14 cellular contexts compared by ENCODE assay signal in the genomic region with DNA sequence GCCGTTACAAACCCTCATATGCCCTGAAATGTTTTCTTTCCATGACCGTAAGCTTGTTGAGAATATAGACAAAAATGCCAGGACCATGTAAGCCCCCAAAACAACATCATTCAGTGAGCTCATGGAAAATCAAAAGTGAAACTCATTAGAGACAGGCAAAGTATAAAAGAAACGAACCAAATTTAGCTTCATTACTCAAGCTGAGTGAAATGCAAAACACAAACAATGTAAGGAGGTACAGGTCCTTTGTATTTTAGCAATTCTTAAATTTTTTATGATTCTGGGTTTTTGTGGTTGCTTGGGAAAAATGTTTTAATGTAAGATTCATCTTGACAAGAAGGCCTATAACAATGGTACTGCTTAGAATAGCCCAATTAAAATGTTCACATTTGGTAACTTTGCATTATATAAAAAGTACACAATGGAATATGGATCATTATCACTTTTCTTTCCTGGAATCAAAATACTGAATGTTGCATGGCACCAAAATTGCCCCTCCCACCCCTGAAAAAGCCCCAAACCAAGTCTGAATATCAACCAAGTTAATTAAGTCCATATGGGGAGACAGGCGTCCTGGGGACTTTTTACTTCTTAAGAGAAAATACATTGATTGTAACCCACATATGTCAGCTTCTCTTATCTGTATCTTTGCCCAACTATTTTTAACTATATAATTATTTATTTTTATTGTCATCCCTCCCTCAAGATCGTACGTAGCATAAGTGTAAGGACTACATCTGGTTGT.
DNase-seq lines count a peak whose midpoint lies in the region; ATAC-seq and TF ChIP-seq lines count a peak whose summit lies in the region.
"Had no signal": no experiment of that assay in that cellular context is flagged by ENCODE, and none has a peak within 500 bp of the region (broad histone marks: within the 10 kb centered on the region; RNA-seq: fewer than 3 reads in every experiment).

No MANE protein-coding gene starts in this region.

- no peak for ATAC-seq in activated T-helper 17 cell treated with anti-CD3 and anti-CD28 coated beads, Interleukin-2, amount 50 U/mL, for 72 hours (replicated peaks)

- H3K4me1 Mint-ChIP-seq in activated T-helper 17 cell treated with anti-CD3 and anti-CD28 coated beads, Interleukin-2, amount 50 U/mL, for 72 hours: no peaks in the 10 kb centered on the region
- peaks cover 2% of the 10 kb centered on the region for H3K4me1 Mint-ChIP-seq in progenitor cell of endocrine pancreas (ENCODE audit: low read depth)
- H3K4me1 Mint-ChIP-seq: activated naive CD8-positive, alpha-beta T cell treated with anti-CD3 and anti-CD28 coated beads, Interleukin-2, amount 10 ng/mL, durations not matched to agents 7 days and 5 days; B cell had no signal

- H3K27me3 Mint-ChIP-seq in activated T-helper 17 cell treated with anti-CD3 and anti-CD28 coated beads, Interleukin-2, amount 50 U/mL, for 72 hours: no peaks in the 10 kb centered on the region
- no peaks in the 10 kb centered on the region for H3K27me3 Mint-ChIP-seq in progenitor cell of endocrine pancreas
- H3K27me3 Mint-ChIP-seq: activated naive CD8-positive, alpha-beta T cell treated with anti-CD3 and anti-CD28 coated beads, Interleukin-2, amount 10 ng/mL, durations not matched to agents 7 days and 5 days; activated T-cell treated with anti-CD3 and anti-CD28 coated beads, Interleukin-2, amount 50 U/mL, for 24 hours; B cell had no signal

- H3K27ac Mint-ChIP-seq in activated T-helper 17 cell treated with anti-CD3 and anti-CD28 coated beads, Interleukin-2, amount 50 U/mL, for 72 hours: no peak overlapping the region
- H3K27ac Mint-ChIP-seq in progenitor cell of endocrine pancreas: no peak overlapping the region
- H3K27ac Mint-ChIP-seq: activated naive CD8-positive, alpha-beta T cell treated with anti-CD3 and anti-CD28 coated beads, Interleukin-2, amount 10 ng/mL, durations not matched to agents 7 days and 5 days; activated T-cell treated with anti-CD3 and anti-CD28 coated beads, Interleukin-2, amount 50 U/mL, for 24 hours; B cell had no signal

- peaks cover 3% of the 10 kb centered on the region for H3K9me3 Mint-ChIP-seq in activated T-helper 17 cell treated with anti-CD3 and anti-CD28 coated beads, Interleukin-2, amount 50 U/mL, for 72 hours
- peaks cover 7% of the 10 kb centered on the region for H3K9me3 Mint-ChIP-seq in progenitor cell of endocrine pancreas (ENCODE audit: low read depth)
- H3K9me3 Mint-ChIP-seq: activated naive CD8-positive, alpha-beta T cell treated with anti-CD3 and anti-CD28 coated beads, Interleukin-2, amount 10 ng/mL, durations not matched to agents 7 days and 5 days had no signal

- no peak overlapping the region for H3K4me3 Mint-ChIP-seq in activated T-helper 17 cell treated with anti-CD3 and anti-CD28 coated beads, Interleukin-2, amount 50 U/mL, for 72 hours
- no peak overlapping the region for H3K4me3 Mint-ChIP-seq in progenitor cell of endocrine pancreas (ENCODE audit: low read depth)
- H3K4me3 Mint-ChIP-seq: activated naive CD8-positive, alpha-beta T cell treated with anti-CD3 and anti-CD28 coated beads, Interleukin-2, amount 10 ng/mL, durations not matched to agents 7 days and 5 days; activated T-cell treated with anti-CD3 and anti-CD28 coated beads, Interleukin-2, amount 50 U/mL, for 24 hours; B cell had no signal

- peak; percentile 10 for DNase-seq in AG09319 (ENCODE audit: extremely low read depth, low read depth)
- DNase-seq in LHCN-M2 (ENCODE audit: low read depth): peak; percentile 23
- DNase-seq in dermis blood vessel endothelial cell: peak; percentile 3
- peak; percentile 21 for DNase-seq in myocyte (ENCODE audit: low read depth)
- DNase-seq in progenitor cell of endocrine pancreas (ENCODE audit: low spot score, unreplicated experiment): no peak
- DNase-seq in Ammon's horn (ENCODE audit: low spot score): no peak
- no peak for DNase-seq in iPS-NIHi7 (ENCODE audit: extremely low spot score)
- DNase-seq: activated naive CD8-positive, alpha-beta T cell treated with anti-CD3 and anti-CD28 coated beads, Interleukin-2, amount 10 ng/mL, durations not matched to agents 7 days and 5 days; activated T-cell treated with anti-CD3 and anti-CD28 coated beads, Interleukin-2, amount 50 U/mL, for 24 hours; NCI-H1417 treated with DMSO at 0.1 percent for 48 hours; NCI-H446; stimulated activated naive CD4-positive, alpha-beta T cell treated with Interleukin-2 at 50 U/mL for 16 hours had no signal

- TF ChIP-seq CTCF in AG09319 (IDR thresholded peaks at IDR 0.05; ENCODE audit: low read depth, low read length): no peak
- TF ChIP-seq CTCF in progenitor cell of endocrine pancreas (IDR thresholded peaks at IDR 0.05; ENCODE audit: unreplicated experiment): no peak

- no peaks in the 10 kb centered on the region for H3K36me3 Mint-ChIP-seq in activated T-helper 17 cell treated with anti-CD3 and anti-CD28 coated beads, Interleukin-2, amount 50 U/mL, for 72 hours (ENCODE audit: low read depth)
- H3K36me3 Mint-ChIP-seq in progenitor cell of endocrine pancreas (ENCODE audit: insufficient read depth): no peaks in the 10 kb centered on the region
- H3K36me3 Mint-ChIP-seq: activated naive CD8-positive, alpha-beta T cell treated with anti-CD3 and anti-CD28 coated beads, Interleukin-2, amount 10 ng/mL, durations not matched to agents 7 days and 5 days had no signal

Comparison
In these comparisons a context has a peak if more than half of its experiments do, and no peak if none do; other contexts are left out.
1. DNase-seq: peak in AG09319 (single experiment), LHCN-M2 (single experiment), dermis blood vessel endothelial cell (single experiment) and myocyte (single experiment); none in progenitor cell of endocrine pancreas (single experiment), Ammon's horn (single experiment) and iPS-NIHi7 (single experiment).